8 cellular contexts compared by ENCODE assay signal in the genomic region with DNA sequence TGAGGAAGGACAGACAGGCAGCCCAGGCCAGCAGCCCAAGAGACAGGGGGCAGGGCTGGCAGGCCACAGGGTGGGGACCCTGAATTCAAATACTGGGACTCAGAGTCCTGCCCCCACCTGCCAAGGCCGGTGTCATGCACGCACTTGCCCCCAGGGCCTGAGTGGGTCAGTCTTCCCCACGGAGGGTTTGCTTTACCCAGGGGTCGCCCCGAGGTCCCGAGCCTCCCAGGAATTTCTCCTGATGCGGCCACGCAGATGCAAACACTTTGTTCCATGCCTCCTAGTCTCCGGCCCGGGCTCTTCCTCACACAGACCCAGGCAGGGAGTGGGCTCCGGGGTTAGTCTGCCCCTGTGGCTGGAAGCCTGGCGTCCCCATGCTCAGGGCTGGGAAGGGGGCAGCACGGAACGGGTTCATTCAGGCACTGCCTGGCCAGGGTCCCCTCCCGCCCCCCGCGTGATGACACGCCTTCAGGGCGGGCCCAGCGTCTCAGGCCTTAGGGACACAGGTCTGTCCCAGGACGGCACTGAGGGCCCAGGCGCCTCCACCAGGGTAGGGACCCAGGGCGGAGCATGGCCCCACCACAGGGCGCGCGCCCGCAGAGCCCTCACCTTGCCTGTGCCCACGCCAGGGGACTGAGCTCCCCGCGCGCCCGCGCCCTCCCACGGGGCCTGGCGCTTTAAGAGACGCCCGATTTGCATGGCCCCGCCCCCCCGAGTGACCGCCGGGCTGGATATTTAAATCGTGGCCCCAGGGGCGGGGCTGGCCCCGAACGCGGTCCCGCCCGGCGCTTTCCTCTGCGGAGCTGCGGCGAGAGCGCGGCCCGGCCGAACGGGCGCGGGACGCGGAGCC. TPM values are rescaled to one million over a fixed set of nuclear protein-coding genes. Genes with fewer than 3 reads are reported as not detected.
A peak's percentile ranks its signal among the peaks of the same experiment; 100 is the strongest.
DNase-seq lines count a peak whose midpoint lies in the region; ATAC-seq lines count a peak whose summit lies in the region.

A gene (plus strand): TSS at position 763 of the 850 bp plus-strand sequence. CDS start 220 bp downstream, outside the sequence.

- H3K9me3 Mint-ChIP-seq in activated CD4-positive, alpha-beta T cell treated with anti-CD3 and anti-CD28 coated beads for 36 hours (ENCODE audit: low read depth), result peaks cover under 1% of the 10 kb centered on the region

- H3K4me1 Mint-ChIP-seq in activated CD4-positive, alpha-beta T cell treated with anti-CD3 and anti-CD28 coated beads for 36 hours, result peaks cover 3% of the 10 kb centered on the region

- H3K27ac Mint-ChIP-seq in activated CD4-positive, alpha-beta T cell treated with anti-CD3 and anti-CD28 coated beads for 36 hours, result no peak within 1 kb of the TSS

- no peaks in the 10 kb centered on the region for H3K36me3 Mint-ChIP-seq in activated CD4-positive, alpha-beta T cell treated with anti-CD3 and anti-CD28 coated beads for 36 hours (ENCODE audit: low read depth)

- in situ Hi-C loops in G401 (cut with HindIII; ENCODE audit: low sequenced_read_pairs), result no loop called here

- intact Hi-C loops in activated CD4-positive, alpha-beta T cell treated with anti-CD3 and anti-CD28 coated beads for 36 hours (cut with DNase I, micrococcal nuclease), result no loop called here

- peak; percentile 68 for ATAC-seq in activated CD4-positive, alpha-beta T cell treated with anti-CD3 and anti-CD28 coated beads for 36 hours
- no peak for ATAC-seq in HG02623 (IDR thresholded peaks at IDR 0.05; ENCODE audit: unreplicated experiment)

- CTCF ChIA-PET in activated CD4-positive, alpha-beta T cell treated with anti-CD3 and anti-CD28 coated beads for 36 hours (lab: Charles Lee), result no interaction called here

- DNase-seq in G401 (ENCODE audit: low spot score) (peak; percentile 80), NCI-H1092 treated with DMSO at 0.1 percent for 48 hours (lab: John Stamatoyannopoulos, UW) (peak; percentile 22), dedifferentiated amniotic fluid mesenchymal stem cell (ENCODE audit: extremely low spot score) (peak; percentile 49), left kidney (ENCODE audit: low read depth, low spot score) (peak; percentile 94), SKM-1 treated with dmso at 0.1 percent for 144 hours (lab: John Stamatoyannopoulos, UW; ENCODE audit: unreplicated experiment) (no peak)
- DNase-seq in activated CD4-positive, alpha-beta T cell treated with anti-CD3 and anti-CD28 coated beads for 36 hours, result peak; percentile 67
- peak; percentile 39 to 44 for DNase-seq in stimulated activated CD4-positive, alpha-beta T cell treated with anti-CD3 and anti-CD28 coated beads, Interleukin-2, amount 100 ng/mL, for 48 hours

- peaks cover 20% of the 10 kb centered on the region for H3K27me3 Mint-ChIP-seq in activated CD4-positive, alpha-beta T cell treated with anti-CD3 and anti-CD28 coated beads for 36 hours

- POLR2A ChIA-PET in activated CD4-positive, alpha-beta T cell treated with anti-CD3 and anti-CD28 coated beads for 36 hours (lab: Charles Lee), result interaction anchor here (0.6 kb wide), 1 partner anchor 428 kb away, joined by 3 read pairs; no protein-coding TSS in a partner anchor

- H3K4me3 Mint-ChIP-seq in activated CD4-positive, alpha-beta T cell treated with anti-CD3 and anti-CD28 coated beads for 36 hours, result no peak within 1 kb of the TSS

RNA-seq across cellular contexts. Expression of the gene that starts here (rescaled TPM):
- total RNA-seq in G401 (2014; rRNA removed; shearing (Covaris generic)), result 0.07 and 2.2 TPM in 2 replicates
- total RNA-seq in activated CD4-positive, alpha-beta T cell treated with anti-CD3 and anti-CD28 coated beads for 36 hours, result under 1 TPM; 0.69 to 0.78 TPM

Comparison
In these comparisons a context has a peak if more than half of its experiments do, and no peak if none do; other contexts are left out.
1. Peak in DNase-seq and ATAC-seq in activated CD4-positive, alpha-beta T cell treated with anti-CD3 and anti-CD28 coated beads for 36 hours; RNA of the gene not detected or under 1 TPM.